Comparison of ENCODE assay signal across 1 cellular context in genomic region chr7:99876491-99876890, GRCh38.
TF ChIP-seq lines count a peak whose summit lies in the region.

No MANE protein-coding gene starts in this region.

TF ChIP-seq in GM12878, 131 proteins besides CTCF, POLR2A, EP300 and RAD21:
- peak; percentile 76 for TF ChIP-seq SPI1 (IDR thresholded peaks at IDR 0.05; ENCODE audit: borderline replicate concordance, insufficient read depth, low read depth, low read length)
- no peak for TF ChIP-seq NKRF (conservative IDR thresholded peaks at IDR 0.05)
